Comparison of ENCODE assay signal across 8 cellular contexts in genomic region chr19:23686622-23687423, GRCh38. TPM values are rescaled to one million over a fixed set of nuclear protein-coding genes. Genes with fewer than 3 reads are reported as not detected.
DNase-seq lines count a peak whose midpoint lies in the region; FAIRE-seq lines count a peak whose summit lies in the region.

TSS of gene ZNF675 (minus strand) at chr19:23687212. CDS start at chr19:23687033, 179 bp downstream.

- H3K4me3 ChIP-seq in HAP-1 (peak within 1 kb of the TSS; percentile 83), MG63 (peak within 1 kb of the TSS; percentile 76)

- peak; percentile 86 to 93 for DNase-seq in HAP-1 (ENCODE audit: low spot score in 2 of 2)
- DNase-seq in MG63 = peak; percentile 91
- peak; percentile 90 for DNase-seq in SK-MEL-5 (ENCODE audit: low read depth, low spot score)
- peak; percentile 94 for DNase-seq in activated naive CD4-positive, alpha-beta T cell treated with anti-CD3 and anti-CD28 coated beads for 36 hours
- peak; percentile 89 for DNase-seq in germinal center (ENCODE audit: low spot score)
- DNase-seq in nucleus accumbens (lab: John Stamatoyannopoulos, UW) = peak; percentile 34 to 96 (median 88)

- peaks cover 3% of the 10 kb centered on the region for H3K4me1 ChIP-seq in HAP-1

- H3K27me3 ChIP-seq in HAP-1 (ENCODE audit: low read depth) (no peaks in the 10 kb centered on the region), MG63 (no peaks in the 10 kb centered on the region)

- 0 out of 2 replicates have a peak, but pooled peaks cover 2% of the 10 kb centered on the region for H3K9me3 ChIP-seq in HAP-1
- H3K9me3 ChIP-seq in MG63 = no peaks in the 10 kb centered on the region; the same call in 1 of the 2 replicates

- peaks cover 44% of the 10 kb centered on the region for H3K4me1 Mint-ChIP-seq in activated naive CD4-positive, alpha-beta T cell treated with anti-CD3 and anti-CD28 coated beads for 36 hours (ENCODE audit: low read depth)

- peak within 1 kb of the TSS; percentile 96 for H3K4me3 Mint-ChIP-seq in activated naive CD4-positive, alpha-beta T cell treated with anti-CD3 and anti-CD28 coated beads for 36 hours

- peak within 1 kb of the TSS; percentile 77 for H3K27ac ChIP-seq in temporal lobe (ENCODE audit: low read depth, low read length)

- peak within 1 kb of the TSS; percentile 97 for H3K27ac Mint-ChIP-seq in activated naive CD4-positive, alpha-beta T cell treated with anti-CD3 and anti-CD28 coated beads for 36 hours

- no peaks in the 10 kb centered on the region for H3K27me3 Mint-ChIP-seq in activated naive CD4-positive, alpha-beta T cell treated with anti-CD3 and anti-CD28 coated beads for 36 hours (ENCODE audit: low read depth)

- peaks cover 10% of the 10 kb centered on the region for H3K36me3 ChIP-seq in HAP-1 (replicated peaks)
- H3K36me3 ChIP-seq in MG63 = peaks cover 16% of the 10 kb centered on the region

- CTCF ChIA-PET in activated naive CD4-positive, alpha-beta T cell treated with anti-CD3 and anti-CD28 coated beads for 36 hours (lab: Charles Lee) = interaction anchor here (0.6 to 1.2 kb wide), 5 partner anchors 13 to 413 kb away, joined by 3 to 6 read pairs (median 3); partner anchors contain the start of genes ZNF681 and ZNF726

- peaks cover 35% of the 10 kb centered on the region for H3K36me3 Mint-ChIP-seq in activated naive CD4-positive, alpha-beta T cell treated with anti-CD3 and anti-CD28 coated beads for 36 hours (ENCODE audit: low read depth)

- H3K9me3 Mint-ChIP-seq in activated naive CD4-positive, alpha-beta T cell treated with anti-CD3 and anti-CD28 coated beads for 36 hours = no peaks in the 10 kb centered on the region

- in situ Hi-C loops in HAP-1 (cut with MboI; ENCODE audit: low sequenced_read_pairs) (no loop called here), SK-MEL-5 (cut with HindIII; ENCODE audit: low pct_unique_long_range_greater_than_20kb, low sequenced_read_pairs) (no loop called here)

- peak; percentile 96 for FAIRE-seq in G401.6 (lab: Jason Lieb, UNC)

- intact Hi-C loops in activated naive CD4-positive, alpha-beta T cell treated with anti-CD3 and anti-CD28 coated beads for 36 hours (cut with micrococcal nuclease) = loop anchor here (1.0 to 5.0 kb wide), 7 partner anchors 71 to 435 kb away; partner anchors contain the start of genes ZNF681, ZNF724, ZNF726 and ZNF91

RNA-seq across cellular contexts. Expression of gene ZNF675, which starts in this region (rescaled TPM):
- 1.7 and 3.7 TPM in 2 replicates for total RNA-seq in MG63 (2014; rRNA removed; shearing (Covaris generic); ENCODE audit: low replicate concordance)
- 5.8 and 7.6 TPM in 2 replicates for total RNA-seq in SK-MEL-5 (2014; rRNA removed; shearing (Covaris generic))
- polyA plus RNA-seq in SK-MEL-5 (2015; cell fraction: cytosol; rRNA removed) = 2.0 and 5.6 TPM in 2 replicates
- polyA plus RNA-seq in SK-MEL-5 (2015; cell fraction: nucleus; rRNA removed) = 2.8 and 5.7 TPM in 2 replicates
- 10 to 100 TPM; 23.8 to 25.2 TPM for total RNA-seq in activated naive CD4-positive, alpha-beta T cell treated with anti-CD3 and anti-CD28 coated beads for 36 hours
- total RNA-seq in temporal lobe = 51.4 TPM

Comparison
In these comparisons a context has a peak if more than half of its experiments do, and no peak if none do; other contexts are left out.
1. Peak in every context shown above with its lines: DNase-seq, H3K4me3 ChIP-seq and H3K27ac ChIP-seq.